15 cellular contexts compared by ENCODE assay signal in the genomic region with DNA sequence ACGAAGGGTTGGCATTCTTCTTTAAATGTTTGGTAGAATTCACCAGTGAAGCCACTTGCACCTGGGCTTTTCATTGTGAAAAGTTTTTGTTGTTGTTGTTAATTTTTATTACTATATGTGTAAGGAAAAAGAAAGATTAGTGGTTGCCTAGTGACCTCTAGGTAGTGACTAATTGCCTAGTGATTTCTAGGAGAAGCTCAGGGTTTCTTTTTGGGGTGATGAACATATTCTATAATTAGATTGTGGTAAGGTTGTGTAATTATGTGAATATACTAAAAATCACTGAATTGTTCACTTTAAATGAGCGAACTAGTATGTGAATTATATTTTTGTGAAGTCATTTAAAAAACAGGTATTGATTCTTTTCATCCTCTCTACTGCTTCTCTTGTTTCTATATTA.
DNase-seq lines count a peak whose midpoint lies in the region; ATAC-seq, FAIRE-seq and TF ChIP-seq lines count a peak whose summit lies in the region.
"Had no signal": no experiment of that assay in that cellular context is flagged by ENCODE, and none has a peak within 500 bp of the region (broad histone marks: within the 10 kb centered on the region; RNA-seq: fewer than 3 reads in every experiment).

No MANE protein-coding gene starts in this region.

- TF ChIP-seq CTCF in MCF 10A (IDR thresholded peaks at IDR 0.05; ENCODE audit: unreplicated experiment) (no peak), breast epithelium (IDR thresholded peaks at IDR 0.05) (no peak), K562 (IDR thresholded peaks at IDR 0.05 in 2 of 3, conservative IDR thresholded peaks at IDR 0.05 in 1 of 3; ENCODE audit: insufficient read depth in 2 of 3, low read depth in 1 of 3, low read length in 3 of 3) (no peak)

- no peaks in the 10 kb centered on the region for H3K79me2 ChIP-seq in K562 (ENCODE audit: control insufficient read depth, insufficient read depth, low read length)
- no peaks in the 10 kb centered on the region for H3K79me2 ChIP-seq in mesendoderm (ENCODE audit: control insufficient read depth, insufficient read depth, low read length)

- no peaks in the 10 kb centered on the region for H3K27me3 Mint-ChIP-seq in MCF 10A (ENCODE audit: insufficient read depth, unreplicated experiment)

- peak overlapping the region; percentile 21 for H3K27ac Mint-ChIP-seq in MCF 10A (ENCODE audit: low read depth, unreplicated experiment)
- H3K27ac Mint-ChIP-seq in stimulated activated effector memory CD8-positive, alpha-beta T cell treated with anti-CD3 and anti-CD28 coated beads, Interleukin-12 subunit alpha, Interleukin-12 subunit beta, amount 100 ng/mL, for 72 hours, result peak overlapping the region; percentile 91

- H3K9ac ChIP-seq in K562 (ENCODE audit: insufficient read depth in 1 of 2, low read depth in 2 of 2, low read length in 2 of 2), result no peak overlapping the region
- H3K9ac ChIP-seq in mesendoderm (ENCODE audit: low read length), result no peak overlapping the region
- H3K9ac ChIP-seq: BLaER1 had no signal

- in situ Hi-C loops in K562 (cut with MboI), result no loop called here

- H4K5ac ChIP-seq in mesendoderm (ENCODE audit: low read length), result no peak overlapping the region

- TF ChIP-seq POLR2A in breast epithelium (IDR thresholded peaks at IDR 0.05) (no peak), K562 (conservative IDR thresholded peaks at IDR 0.05) (no peak)

- TF ChIP-seq EP300 in K562 (IDR thresholded peaks at IDR 0.05; ENCODE audit: low read length), result no peak

- H3K4me1 ChIP-seq in breast epithelium, result peaks cover 4 to 8% of the 10 kb centered on the region in 2 donors
- H3K4me1 ChIP-seq in K562 (replicated peaks in 1 of 2; ENCODE audit: control insufficient read depth in 2 of 2, insufficient read depth in 2 of 2, low read length in 2 of 2), result peaks cover 0 to 7% of the 10 kb centered on the region in 2 experiments; a peak in 1 of 5 replicates
- peaks cover 4% of the 10 kb centered on the region for H3K4me1 ChIP-seq in mesendoderm (ENCODE audit: control insufficient read depth, low read depth, low read length)

- H3K4me3 ChIP-seq in breast epithelium (no peak overlapping the region), K562 (no peak overlapping the region), mesendoderm (ENCODE audit: low read length) (no peak overlapping the region)
- H3K4me3 ChIP-seq: BLaER1, Peyer's patch had no signal

- no peak overlapping the region for H2BK120ac ChIP-seq in mesendoderm (ENCODE audit: low read depth, low read length)

- H3K27ac ChIP-seq in breast epithelium, result no peak overlapping the region
- H3K27ac ChIP-seq in K562 (ENCODE audit: extremely low read depth, low read depth, low read length), result no peak overlapping the region
- H3K27ac ChIP-seq in mesendoderm (ENCODE audit: low read depth, low read length), result no peak overlapping the region
- H3K27ac ChIP-seq: BLaER1, Peyer's patch had no signal

- BruUV-seq in MCF 10A (replicated peaks; lab: Mats Ljungman, UMichigan), result no TSS peak
- no TSS peak for BruUV-seq in K562 (replicated peaks; lab: Mats Ljungman, UMichigan)

- no peaks in the 10 kb centered on the region for H3K27me3 ChIP-seq in breast epithelium
- H3K27me3 ChIP-seq in K562 (ENCODE audit: control insufficient read depth in 2 of 2, insufficient read depth in 2 of 2, low read length in 2 of 2), result no peaks in the 10 kb centered on the region
- no peaks in the 10 kb centered on the region for H3K27me3 ChIP-seq in mesendoderm (ENCODE audit: insufficient read depth, low read length, poor library complexity)
- H3K27me3 ChIP-seq: BLaER1, Peyer's patch had no signal

- ATAC-seq in K562, result no peak
- peak; percentile 81 for ATAC-seq in stimulated activated effector memory CD8-positive, alpha-beta T cell treated with anti-CD3 and anti-CD28 coated beads, Interleukin-12 subunit alpha, Interleukin-12 subunit beta, amount 100 ng/mL, for 72 hours
- ATAC-seq: left ventricle myocardium superior had no signal

- CTCF ChIA-PET in MCF 10A (lab: Yijun Ruan, JAX) (interaction anchor here (1.0 kb wide), 1 partner anchor 82 kb away, joined by 3 read pairs; no protein-coding TSS in a partner anchor), K562 (lab: Yijun Ruan, JAX; ENCODE audit: low intra/inter-chr PET ratio) (no interaction called here)

- H3K36me3 ChIP-seq in breast epithelium (no peaks in the 10 kb centered on the region), K562 (ENCODE audit: control insufficient read depth, insufficient read depth, low read length) (no peaks in the 10 kb centered on the region), mesendoderm (ENCODE audit: control insufficient read depth, insufficient read depth, low read length) (no peaks in the 10 kb centered on the region)
- H3K36me3 ChIP-seq: BLaER1, Peyer's patch had no signal

- TF ChIP-seq RAD21 in K562 (CRISPR knock-in tag; conservative IDR thresholded peaks at IDR 0.05 in 1 of 2, IDR thresholded peaks at IDR 0.05 in 1 of 2), result no peak

- H2BK5ac ChIP-seq in mesendoderm (ENCODE audit: low read length), result no peak overlapping the region

- H3K23ac ChIP-seq in mesendoderm (ENCODE audit: low read length), result no peak overlapping the region

- no peak overlapping the region for H2BK15ac ChIP-seq in mesendoderm (replicated peaks; ENCODE audit: low read depth)

- DNase-seq in MCF 10A (ENCODE audit: unreplicated experiment), result peak; percentile 36
- DNase-seq in breast epithelium (ENCODE audit: low spot score in 2 of 2), result no peak
- peak; percentile 50 for DNase-seq in NOMO-1 treated with dmso at 0.1 percent for 144 hours (lab: John Stamatoyannopoulos, UW; ENCODE audit: unreplicated experiment)
- no peak for DNase-seq in K562 (ENCODE audit: extremely low read depth in 1 of 4, low spot score in 3 of 4)
- no peak for DNase-seq in stimulated activated effector memory CD8-positive, alpha-beta T cell treated with anti-CD3 and anti-CD28 coated beads, Interleukin-12 subunit alpha, Interleukin-12 subunit beta, amount 100 ng/mL, for 72 hours (ENCODE audit: low spot score in 2 of 2)
- DNase-seq in mesendoderm, result no peak
- DNase-seq in NCI-H345 treated with DMSO at 0.1 percent for 48 hours (lab: John Stamatoyannopoulos, UW; ENCODE audit: unreplicated experiment), result no peak
- DNase-seq in activated CD8-positive, alpha-beta memory T cell treated with anti-CD3 and anti-CD28 coated beads, Interleukin-2, amount 50 U/mL, for 48 hours, result no peak
- DNase-seq: activated T-cell treated with anti-CD3 and anti-CD28 coated beads, Interleukin-2, amount 50 U/mL, for 48 hours; GDM1; left ventricle myocardium superior; MM.1S; nucleus accumbens; Peyer's patch had no signal

- no peak overlapping the region for H3K4ac ChIP-seq in mesendoderm (ENCODE audit: low read depth, low read length)

- no peak for FAIRE-seq in K562 (lab: Jason Lieb, UNC)

- H3K4me2 ChIP-seq in K562 (ENCODE audit: insufficient read depth, low read length), result no peak overlapping the region
- H3K4me2 ChIP-seq in mesendoderm (ENCODE audit: low read length), result no peak overlapping the region
- H3K4me2 ChIP-seq: BLaER1 had no signal

- no peaks in the 10 kb centered on the region for H4K20me1 ChIP-seq in K562 (replicated peaks; ENCODE audit: control insufficient read depth, insufficient read depth, low read length)
- H4K20me1 ChIP-seq: BLaER1 had no signal

- H4K8ac ChIP-seq in mesendoderm (ENCODE audit: low read depth, low read length), result no peak overlapping the region

- H3K36me3 Mint-ChIP-seq in MCF 10A (ENCODE audit: insufficient read depth, unreplicated experiment), result no peaks in the 10 kb centered on the region
- H3K36me3 Mint-ChIP-seq in stimulated activated effector memory CD8-positive, alpha-beta T cell treated with anti-CD3 and anti-CD28 coated beads, Interleukin-12 subunit alpha, Interleukin-12 subunit beta, amount 100 ng/mL, for 72 hours, result no peaks in the 10 kb centered on the region

- POLR2A ChIA-PET in MCF 10A (lab: Yijun Ruan, JAX) (interaction anchor here (1.5 to 1.6 kb wide), 2 partner anchors 20 to 181 kb away, joined by 4 to 6 read pairs; a partner anchor contains a TSS), K562 (lab: Yijun Ruan, JAX) (no interaction called here)

- no peaks in the 10 kb centered on the region for H3K79me1 ChIP-seq in mesendoderm (ENCODE audit: low read length)

- H3K4me3 Mint-ChIP-seq in MCF 10A (ENCODE audit: unreplicated experiment), result no peak overlapping the region
- peak overlapping the region; percentile 51 for H3K4me3 Mint-ChIP-seq in stimulated activated effector memory CD8-positive, alpha-beta T cell treated with anti-CD3 and anti-CD28 coated beads, Interleukin-12 subunit alpha, Interleukin-12 subunit beta, amount 100 ng/mL, for 72 hours

- no peaks in the 10 kb centered on the region for H3K9me1 ChIP-seq in K562 (ENCODE audit: control insufficient read depth, insufficient read depth, low read length)

- 8% methylated on average over 2 of the region's 2 CpGs for WGBS in K562 (ENCODE audit: insufficient coverage, low coverage, missing lambda C conversion rate)
- WGBS in mesendoderm (ENCODE audit: extremely low coverage, insufficient coverage, low lambda C conversion rate), result 100% methylated on average over 1 of the region's 2 CpGs

- no peaks in the 10 kb centered on the region for H3K9me3 Mint-ChIP-seq in MCF 10A (ENCODE audit: unreplicated experiment)
- no peaks in the 10 kb centered on the region for H3K9me3 Mint-ChIP-seq in stimulated activated effector memory CD8-positive, alpha-beta T cell treated with anti-CD3 and anti-CD28 coated beads, Interleukin-12 subunit alpha, Interleukin-12 subunit beta, amount 100 ng/mL, for 72 hours

- H2AK5ac ChIP-seq in mesendoderm (ENCODE audit: low read length), result no peak overlapping the region

- H3K56ac ChIP-seq in mesendoderm (ENCODE audit: low read length), result no peak overlapping the region

- H3K18ac ChIP-seq in mesendoderm (ENCODE audit: low read length), result no peak overlapping the region

- no peaks in the 10 kb centered on the region for H3K9me3 ChIP-seq in breast epithelium
- H3K9me3 ChIP-seq in K562 (replicated peaks; ENCODE audit: control insufficient read depth, insufficient read depth, low read depth, low read length), result no peaks in the 10 kb centered on the region
- H3K9me3 ChIP-seq: Peyer's patch had no signal

- peaks cover 6% of the 10 kb centered on the region for H3K4me1 Mint-ChIP-seq in MCF 10A (ENCODE audit: insufficient read depth, unreplicated experiment)
- H3K4me1 Mint-ChIP-seq in stimulated activated effector memory CD8-positive, alpha-beta T cell treated with anti-CD3 and anti-CD28 coated beads, Interleukin-12 subunit alpha, Interleukin-12 subunit beta, amount 100 ng/mL, for 72 hours, result peaks cover 49% of the 10 kb centered on the region

- intact Hi-C loops in MCF 10A (cut with micrococcal nuclease) (loop anchor here (5.0 kb wide), 1 partner anchor 271 kb away; no protein-coding TSS in a partner anchor), breast epithelium (cut with DNase I; ENCODE audit: low total_unique reads) (no loop called here), K562 (cut with micrococcal nuclease) (no loop called here)

- H2AFZ ChIP-seq in K562 (ENCODE audit: low read depth, low read length), result no peak overlapping the region

Comparison
In these comparisons a context has a peak if more than half of its experiments do, and no peak if none do; other contexts are left out.
1. DNase-seq: peak in MCF 10A (single experiment) and NOMO-1 treated with dmso at 0.1 percent for 144 hours (single experiment); none in breast epithelium (0 of 2), K562 (0 of 4), stimulated activated effector memory CD8-positive, alpha-beta T cell treated with anti-CD3 and anti-CD28 coated beads, Interleukin-12 subunit alpha, Interleukin-12 subunit beta, amount 100 ng/mL, for 72 hours (0 of 2), mesendoderm (single experiment), NCI-H345 treated with DMSO at 0.1 percent for 48 hours (single experiment) and activated CD8-positive, alpha-beta memory T cell treated with anti-CD3 and anti-CD28 coated beads, Interleukin-2, amount 50 U/mL, for 48 hours (single experiment).